ENCODE assay signal across 8 cellular contexts in the genomic region with DNA sequence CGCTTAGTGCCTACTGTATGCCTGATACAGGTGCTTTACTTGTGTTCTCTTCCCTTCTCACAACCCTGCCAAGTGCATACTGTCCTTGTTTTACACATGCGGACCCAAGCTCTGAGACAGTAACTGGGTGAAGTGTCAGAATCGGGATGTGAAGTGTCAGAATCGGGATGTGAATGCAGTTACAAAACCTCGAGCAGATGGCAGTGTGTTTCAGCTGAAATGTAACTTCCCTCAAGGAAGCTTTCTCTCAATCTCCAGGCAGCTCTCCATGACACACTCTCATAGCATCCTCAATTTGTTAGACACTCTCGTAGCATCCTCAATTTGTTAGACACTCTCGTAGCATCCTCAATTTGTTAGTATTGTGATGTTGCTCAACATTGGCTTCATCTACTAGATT. TPM values are rescaled to one million over a fixed set of nuclear protein-coding genes. Genes with fewer than 3 reads are reported as not detected.
A peak's percentile ranks its signal among the peaks of the same experiment; 100 is the strongest.
DNase-seq lines count a peak whose midpoint lies in the region; ATAC-seq and TF ChIP-seq lines count a peak whose summit lies in the region.

No MANE protein-coding gene starts in this region.

- H3K4me1 ChIP-seq in HUES48 (ENCODE audit: control insufficient read depth, insufficient read depth, low read length): peaks cover 6% of the 10 kb centered on the region
- peaks cover 3 to 5% of the 10 kb centered on the region in 2 donors for H3K4me1 ChIP-seq in ascending aorta

- H3K4me3 ChIP-seq in HUES48 (ENCODE audit: low read depth, low read length) (peak overlapping the region; percentile 89), ascending aorta (peak overlapping the region; percentile 66 to 86)

- H3K4me1 Mint-ChIP-seq in nephron: peaks cover 10% of the 10 kb centered on the region

- DNase-seq in NCI-H524 (lab: John Stamatoyannopoulos, UW) (peak; percentile 20 to 24), NCI-H524 treated with DMSO at 0.1 percent for 48 hours (lab: John Stamatoyannopoulos, UW) (no peak), ascending aorta (ENCODE audit: low spot score in 2 of 2) (no peak), GM19238 (ENCODE audit: insufficient read length, low spot score) (no peak)

- H3K4me3 Mint-ChIP-seq in nephron: peak overlapping the region; percentile 78 to 81 (median 80)

- H3K9ac ChIP-seq in HUES48 (ENCODE audit: low read depth, low read length): no peak overlapping the region

- intact Hi-C loops in ascending aorta (cut with DNase I): loop anchor here (1.0 kb wide), 1 partner anchor 120 kb away; a partner anchor contains a TSS

- H3K9me3 Mint-ChIP-seq in nephron: peaks cover 11% of the 10 kb centered on the region

- H3K27me3 Mint-ChIP-seq in nephron (ENCODE audit: low read depth): peaks cover 76% of the 10 kb centered on the region

- H3K27me3 ChIP-seq in HUES48 (ENCODE audit: control insufficient read depth, insufficient read depth, low read length): peaks cover 59% of the 10 kb centered on the region
- H3K27me3 ChIP-seq in ascending aorta: no peaks in the 10 kb centered on the region

- TF ChIP-seq CTCF in ascending aorta (IDR thresholded peaks at IDR 0.05) (no peak), nephron (IDR thresholded peaks at IDR 0.05; ENCODE audit: unreplicated experiment in 3 of 3) (no peak)

- H3K27ac Mint-ChIP-seq in nephron: no peak overlapping the region

- no peaks in the 10 kb centered on the region for H3K36me3 ChIP-seq in HUES48 (ENCODE audit: control insufficient read depth, insufficient read depth, low read length)
- no peaks in the 10 kb centered on the region for H3K36me3 ChIP-seq in ascending aorta

- H3K27ac ChIP-seq in HUES48 (ENCODE audit: low read depth, low read length): no peak overlapping the region
- H3K27ac ChIP-seq in ascending aorta: no peak overlapping the region

- H3K36me3 Mint-ChIP-seq in nephron (ENCODE audit: low read depth): no peaks in the 10 kb centered on the region

- ATAC-seq in GM19467 (IDR thresholded peaks at IDR 0.05; ENCODE audit: unreplicated experiment) (no peak), HG03442 (IDR thresholded peaks at IDR 0.05; ENCODE audit: unreplicated experiment) (no peak)

- no peaks in the 10 kb centered on the region for H3K9me3 ChIP-seq in HUES48 (ENCODE audit: control insufficient read depth, insufficient read depth, low read length)
- H3K9me3 ChIP-seq in ascending aorta: peaks cover 0 to 8% of the 10 kb centered on the region in 2 donors

RNA-seq across cellular contexts. Expression of a gene that starts 1.0 kb away (rescaled TPM):
- total RNA-seq in ascending aorta: 1.7 TPM

RNA-seq across cellular contexts. Expression of a gene that starts 51.1 kb away (rescaled TPM):
- 9.7 TPM for total RNA-seq in ascending aorta

Comparison
In these comparisons a context has a peak if more than half of its experiments do, and no peak if none do; other contexts are left out.
1. DNase-seq: peak in NCI-H524 (2 of 2); none in NCI-H524 treated with DMSO at 0.1 percent for 48 hours (single experiment), ascending aorta (0 of 2) and GM19238 (single experiment).